Comparison of ENCODE assay signal across 21 cellular contexts in the genomic region with DNA sequence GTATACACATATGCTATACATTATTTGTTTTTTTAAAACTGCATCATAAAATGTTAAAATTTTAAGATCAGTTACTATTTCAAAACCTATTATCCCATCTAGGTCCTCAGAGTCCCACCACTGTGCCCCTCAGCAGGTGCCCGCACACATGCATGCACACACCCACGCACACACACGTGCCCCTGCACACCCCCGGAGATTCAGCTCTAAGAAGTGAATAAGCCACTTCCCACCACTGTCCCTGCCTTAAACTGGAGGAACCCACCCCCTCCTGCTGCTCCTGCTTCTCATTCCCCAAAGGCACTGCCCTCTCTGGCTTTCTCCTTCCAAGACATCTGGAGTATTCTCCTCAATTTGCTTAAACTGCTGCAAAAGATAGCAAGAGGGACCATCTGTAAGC.
"Had no signal": no experiment of that assay in that cellular context is flagged by ENCODE, and none has a peak within 500 bp of the region (broad histone marks: within the 10 kb centered on the region; RNA-seq: fewer than 3 reads in every experiment).

No MANE protein-coding gene starts in this region.

- H3K27ac ChIP-seq: esophagus squamous epithelium, neutrophil, prostate gland, right atrium auricular region, stomach, testis, tibial artery, upper lobe of left lung had no signal

- H3K27me3 ChIP-seq: esophagus squamous epithelium, right atrium auricular region, stomach, testis, upper lobe of left lung had no signal

- H3K4me1 ChIP-seq: right atrium auricular region, testis, tibial artery had no signal

- DNase-seq: cortex of kidney; effector memory CD8-positive, alpha-beta T cell; erythroblast; esophagus squamous epithelium; foreskin melanocyte; kidney; natural killer cell; stimulated activated CD4-positive, alpha-beta T cell treated with anti-CD3 and anti-CD28 coated beads, Interleukin-12 subunit alpha, Interleukin-12 subunit beta, amount 100 ng/mL, for 4 hours; stimulated activated CD4-positive, alpha-beta T cell treated with anti-CD3 and anti-CD28 coated beads, Interleukin-1b, Interleukin-23, amount 100 ng/mL, for 48 hours; stimulated activated CD4-positive, alpha-beta T cell treated with anti-CD3 and anti-CD28 coated beads, Interleukin-4, amount 100 ng/mL, for 1 hour; stimulated activated CD8-positive, alpha-beta memory T cell treated with anti-CD3 and anti-CD28 coated beads, Interleukin-4, amount 100 ng/mL, for 48 hours; stimulated activated naive CD4-positive, alpha-beta T cell treated with Interleukin-2 at 50 U/mL for 16 hours; stomach; testis; tibial artery; upper lobe of left lung had no signal

- H3K9me3 ChIP-seq: esophagus squamous epithelium, neutrophil, prostate gland, right atrium auricular region, stomach, testis, tibial artery, upper lobe of left lung had no signal

- H3K36me3 ChIP-seq: esophagus squamous epithelium, neutrophil, prostate gland, right atrium auricular region, stomach, tibial artery, upper lobe of left lung had no signal

- H3K4me3 ChIP-seq: esophagus squamous epithelium, lung, prostate gland, right atrium auricular region, smooth muscle cell, stomach, testis, tibial artery, upper lobe of left lung had no signal
